11 cellular contexts compared by ENCODE assay signal in the genomic region with DNA sequence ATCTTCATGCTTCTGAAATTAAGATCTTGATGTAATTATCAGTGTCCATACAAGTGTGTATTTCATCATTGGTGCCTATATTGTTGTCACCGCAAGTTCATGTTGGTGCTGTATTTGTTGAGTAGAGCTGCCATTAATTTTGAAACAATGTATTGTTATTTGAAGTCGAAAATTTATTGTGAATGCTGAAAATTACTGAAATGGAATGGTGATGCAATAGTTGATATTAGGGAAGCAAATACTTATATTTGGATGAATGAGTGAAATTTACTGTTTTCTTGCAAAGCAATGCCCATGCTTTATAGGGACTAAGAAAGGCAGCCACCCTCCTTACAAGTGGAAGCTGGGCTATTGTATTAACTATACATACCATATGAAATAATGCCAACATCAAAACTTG.
"Had no signal": no experiment of that assay in that cellular context is flagged by ENCODE, and none has a peak within 500 bp of the region (broad histone marks: within the 10 kb centered on the region; RNA-seq: fewer than 3 reads in every experiment).

No MANE protein-coding gene starts in this region.

- H3K27ac ChIP-seq: GM23248 had no signal

- H3K4me3 ChIP-seq: GM23248, GM23338, HAP-1 had no signal

- H3K4me2 ChIP-seq: GM23338 had no signal

- H3K9me3 ChIP-seq: HAP-1 had no signal

- H3K9ac ChIP-seq: GM23248 had no signal

- DNase-seq: GM23248, GOT3, H7, H9, HCEC 1CT, HFFc6 had no signal

- H3K36me3 ChIP-seq: HAP-1 had no signal

- FAIRE-seq: H1, H54 had no signal

- ATAC-seq: GM23338, HCT116 had no signal

- H3K4me1 ChIP-seq: HAP-1 had no signal

- H2AFZ ChIP-seq: GM23248, GM23338 had no signal
